ENCODE assay signal across 8 cellular contexts in the genomic region with DNA sequence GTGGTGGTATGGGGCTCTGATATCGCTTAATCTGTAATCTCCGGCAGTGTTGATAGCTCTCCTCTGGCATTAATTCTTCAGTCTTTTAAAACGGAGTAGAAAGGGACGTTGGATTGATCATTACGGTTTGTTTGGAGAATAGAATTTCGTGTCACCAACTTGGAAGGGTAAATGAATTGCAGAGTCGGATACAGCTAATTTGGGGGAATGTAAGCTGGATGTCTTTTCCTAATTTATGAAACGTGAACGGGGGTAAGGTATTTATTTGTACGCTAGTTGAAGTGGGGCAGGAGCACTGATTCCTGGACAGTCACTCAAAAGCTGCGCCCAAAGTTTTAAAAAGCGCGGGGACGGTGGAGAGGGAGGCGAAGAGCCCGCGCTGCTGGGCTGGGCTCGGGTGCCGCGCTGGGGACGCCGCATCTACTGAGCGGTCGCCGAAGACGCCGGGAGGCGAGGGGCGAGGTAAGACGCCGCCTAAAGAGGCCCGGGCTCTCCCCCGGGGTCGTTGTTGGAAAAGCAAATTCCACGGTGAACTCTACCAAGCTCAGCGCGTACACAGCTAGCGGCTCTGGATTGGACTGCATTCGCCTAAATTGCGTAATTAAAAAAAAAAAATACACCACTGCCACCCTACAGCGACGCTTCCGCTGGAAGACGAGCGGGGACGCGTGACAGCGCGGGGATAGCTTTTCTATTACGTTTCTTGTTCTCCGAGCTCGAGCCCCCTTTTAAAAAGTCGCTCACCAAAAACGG.
DNase-seq lines count a peak whose midpoint lies in the region; ATAC-seq, FAIRE-seq and TF ChIP-seq lines count a peak whose summit lies in the region.

No MANE protein-coding gene starts in this region.

- H3K4me1 ChIP-seq in HUES64 (ENCODE audit: insufficient read depth, low read length) (peaks cover 34% of the 10 kb centered on the region), aorta (ENCODE audit: control insufficient read depth in 1 of 2, insufficient read depth in 2 of 2, low read length in 2 of 2) (no peaks in the 10 kb centered on the region)

- POLR2A ChIA-PET in activated CD8-positive, alpha-beta T cell treated with anti-CD3 and anti-CD28 coated beads for 36 hours (lab: Charles Lee), result interaction anchor here (0.5 to 4.0 kb wide), 4 partner anchors 12 to 346 kb away, joined by 3 to 31 read pairs (median 3); no protein-coding TSS in a partner anchor

- no peak for TF ChIP-seq CTCF in activated CD8-positive, alpha-beta T cell treated with anti-CD3 and anti-CD28 coated beads for 36 hours (IDR thresholded peaks at IDR 0.05)

- intact Hi-C loops in activated CD8-positive, alpha-beta T cell treated with anti-CD3 and anti-CD28 coated beads for 36 hours (cut with micrococcal nuclease), result loop anchor here (5.0 kb wide), 2 partner anchors 103 to 228 kb away; no protein-coding TSS in a partner anchor
- intact Hi-C loops in aorta (cut with DNase I), result no loop called here

- H3K27ac ChIP-seq in HUES64 (ENCODE audit: low read depth, low read length) (no peak overlapping the region), epithelial cell of prostate (peak overlapping the region; percentile 78), aorta (ENCODE audit: low read depth in 1 of 2, low read length in 2 of 2) (no peak overlapping the region)

- peak; percentile 34 for ATAC-seq in activated CD8-positive, alpha-beta T cell treated with anti-CD3 and anti-CD28 coated beads for 36 hours
- ATAC-seq in natural killer cell treated with Interleukin-12 subunit alpha and Interleukin-12 subunit beta and Interleukin-15 and Interleukin-18, amount 100 ng/mL, for 72 hours, result peak; percentile 79 to 81
- ATAC-seq in aorta (ENCODE audit: low FRiP score), result peak; percentile 69

- H3K27me3 ChIP-seq in HUES64 (ENCODE audit: insufficient read depth, low read length) (peaks cover 96% of the 10 kb centered on the region), aorta (ENCODE audit: control insufficient read depth in 1 of 2, insufficient read depth in 2 of 2, low read length in 1 of 2) (peaks cover 0 to 3% of the 10 kb centered on the region in 2 donors)

- H3K4me3 ChIP-seq in HUES64 (ENCODE audit: low read length) (peak overlapping the region; percentile 64), aorta (ENCODE audit: low read length in 2 of 2) (peak overlapping the region; percentile 15 to 64)

- H3K9me3 ChIP-seq in HUES64 (ENCODE audit: insufficient read depth, low read depth, low read length), result no peaks in the 10 kb centered on the region
- H3K9me3 ChIP-seq in aorta (ENCODE audit: control insufficient read depth, low read length), result no peaks in the 10 kb centered on the region

- H3K27me3 Mint-ChIP-seq in activated CD8-positive, alpha-beta T cell treated with anti-CD3 and anti-CD28 coated beads for 36 hours, result peaks cover 69% of the 10 kb centered on the region
- peaks cover 25 to 48% of the 10 kb centered on the region in 2 donors for H3K27me3 Mint-ChIP-seq in natural killer cell treated with Interleukin-12 subunit alpha and Interleukin-12 subunit beta and Interleukin-15 and Interleukin-18, amount 100 ng/mL, for 72 hours

- no peak overlapping the region for H3K9ac ChIP-seq in HUES64 (ENCODE audit: low read depth, low read length)

- TF ChIP-seq POLR2A in GM12892 (IDR thresholded peaks at IDR 0.05; ENCODE audit: low read depth, low read length), result no peak

- H3K27ac Mint-ChIP-seq in activated CD8-positive, alpha-beta T cell treated with anti-CD3 and anti-CD28 coated beads for 36 hours, result peak overlapping the region; percentile 79
- H3K27ac Mint-ChIP-seq in natural killer cell treated with Interleukin-12 subunit alpha and Interleukin-12 subunit beta and Interleukin-15 and Interleukin-18, amount 100 ng/mL, for 72 hours, result peak overlapping the region; percentile 70 to 81

- H3K4me1 Mint-ChIP-seq in activated CD8-positive, alpha-beta T cell treated with anti-CD3 and anti-CD28 coated beads for 36 hours (ENCODE audit: low read depth), result peaks cover 16% of the 10 kb centered on the region
- H3K4me1 Mint-ChIP-seq in natural killer cell treated with Interleukin-12 subunit alpha and Interleukin-12 subunit beta and Interleukin-15 and Interleukin-18, amount 100 ng/mL, for 72 hours (ENCODE audit: low read depth in 2 of 2), result peaks cover 27 to 32% of the 10 kb centered on the region in 2 donors

- H3K36me3 ChIP-seq in HUES64 (ENCODE audit: insufficient read depth, low read length), result no peaks in the 10 kb centered on the region
- H3K36me3 ChIP-seq in aorta (ENCODE audit: control insufficient read depth in 1 of 2, insufficient read depth in 2 of 2, low read length in 1 of 2), result no peaks in the 10 kb centered on the region

- FAIRE-seq in GM12892 (lab: Jason Lieb, UNC), result no peak

- H3K36me3 Mint-ChIP-seq in activated CD8-positive, alpha-beta T cell treated with anti-CD3 and anti-CD28 coated beads for 36 hours (ENCODE audit: low read depth), result no peaks in the 10 kb centered on the region
- peaks cover 5% of the 10 kb centered on the region for H3K36me3 Mint-ChIP-seq in natural killer cell treated with Interleukin-12 subunit alpha and Interleukin-12 subunit beta and Interleukin-15 and Interleukin-18, amount 100 ng/mL, for 72 hours

- H3K9me3 Mint-ChIP-seq in activated CD8-positive, alpha-beta T cell treated with anti-CD3 and anti-CD28 coated beads for 36 hours, result no peaks in the 10 kb centered on the region
- H3K9me3 Mint-ChIP-seq in natural killer cell treated with Interleukin-12 subunit alpha and Interleukin-12 subunit beta and Interleukin-15 and Interleukin-18, amount 100 ng/mL, for 72 hours, result no peaks in the 10 kb centered on the region

- under 1% methylated on average over 54 of the region's 54 CpGs for WGBS in HUES64
- WGBS in aorta, 2 donors, result 8 to 10% methylated on average over 54 of the region's 54 CpGs

- peak; percentile 41 for DNase-seq in Ammon's horn (ENCODE audit: low spot score)
- peak; percentile 54 for DNase-seq in activated CD8-positive, alpha-beta T cell treated with anti-CD3 and anti-CD28 coated beads for 36 hours
- no peak for DNase-seq in epithelial cell of prostate (ENCODE audit: low read depth, low spot score)
- DNase-seq in natural killer cell treated with Interleukin-12 subunit alpha and Interleukin-12 subunit beta and Interleukin-15 and Interleukin-18, amount 100 ng/mL, for 72 hours (ENCODE audit: low spot score), result peak; percentile 68
- peak in 1 of 2 donors; percentile 70 for DNase-seq in aorta
- DNase-seq in NCI-H2107 treated with DMSO at 0.1 percent for 48 hours (lab: John Stamatoyannopoulos, UW; ENCODE audit: unreplicated experiment), result no peak
- no peak for DNase-seq in GM12892 (ENCODE audit: insufficient read length)

- CTCF ChIA-PET in activated CD8-positive, alpha-beta T cell treated with anti-CD3 and anti-CD28 coated beads for 36 hours (lab: Charles Lee), result interaction anchor here (1.0 to 4.6 kb wide), 8 partner anchors 11 to 541 kb away, joined by 3 to 33 read pairs (median 6); a partner anchor contains a TSS

- peak overlapping the region; percentile 82 for H3K4me3 Mint-ChIP-seq in activated CD8-positive, alpha-beta T cell treated with anti-CD3 and anti-CD28 coated beads for 36 hours
- peak overlapping the region; percentile 92 for H3K4me3 Mint-ChIP-seq in natural killer cell treated with Interleukin-12 subunit alpha and Interleukin-12 subunit beta and Interleukin-15 and Interleukin-18, amount 100 ng/mL, for 72 hours

Comparison
In these comparisons a context has a peak if more than half of its experiments do, and no peak if none do; other contexts are left out.
1. DNase-seq: peak in Ammon's horn (single experiment), activated CD8-positive, alpha-beta T cell treated with anti-CD3 and anti-CD28 coated beads for 36 hours (single experiment) and natural killer cell treated with Interleukin-12 subunit alpha and Interleukin-12 subunit beta and Interleukin-15 and Interleukin-18, amount 100 ng/mL, for 72 hours (single experiment); none in epithelial cell of prostate (single experiment), NCI-H2107 treated with DMSO at 0.1 percent for 48 hours (single experiment) and GM12892 (single experiment).
2. Peak in every context shown above with its lines, with median percentiles within 50 percentile points of each other: ATAC-seq.